ENCODE assay signal across 8 cellular contexts in the genomic region with DNA sequence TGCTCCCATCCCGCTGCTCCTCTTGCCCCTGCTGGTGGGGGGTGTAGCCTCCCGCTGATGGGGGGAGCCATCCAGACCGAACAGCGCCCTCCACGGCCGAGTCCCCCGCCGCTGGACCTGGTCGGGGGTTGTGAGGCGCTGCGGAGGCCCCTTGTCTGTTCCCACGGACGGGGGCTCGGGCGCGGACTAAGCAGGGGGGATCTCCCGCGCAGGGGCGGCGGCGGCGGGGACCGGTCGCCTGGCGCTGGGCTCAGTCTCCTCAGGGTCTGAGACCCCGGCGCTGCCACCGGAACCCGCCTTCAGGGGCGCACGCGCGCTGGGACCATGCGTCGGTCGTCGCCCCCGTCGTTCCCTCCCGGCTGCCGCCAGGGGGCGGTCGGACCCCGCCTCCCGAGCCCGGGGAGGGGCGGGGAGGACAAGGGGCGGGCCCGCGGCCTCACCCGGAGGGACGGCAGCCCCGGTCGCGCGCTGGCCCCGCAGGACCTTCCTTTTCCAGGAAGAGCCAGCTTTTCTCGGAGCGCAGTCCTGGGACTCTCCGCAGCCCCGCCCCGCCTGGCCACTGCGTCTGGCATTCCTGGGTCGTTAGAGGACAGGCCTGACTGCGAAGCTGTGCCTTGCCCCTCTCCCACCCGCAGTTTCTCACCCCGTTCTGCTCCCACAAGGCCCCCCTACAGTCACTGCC. TPM values are rescaled to one million over a fixed set of nuclear protein-coding genes. Genes with fewer than 3 reads are reported as not detected.
DNase-seq lines count a peak whose midpoint lies in the region; ATAC-seq and TF ChIP-seq lines count a peak whose summit lies in the region.

No MANE protein-coding gene starts in this region.

- CTCF ChIA-PET in activated B cell treated with CpG ODN at 0.5 μM for 24 hours (lab: Charles Lee): interaction anchor here (0.6 to 3.0 kb wide), 17 partner anchors 11 to 109 kb away, joined by 3 to 61 read pairs (median 5); no protein-coding TSS in a partner anchor

- POLR2A ChIA-PET in activated B cell treated with CpG ODN at 0.5 μM for 24 hours (lab: Charles Lee): interaction anchor here (0.6 to 2.9 kb wide), 23 partner anchors 8 to 1413 kb away, joined by 3 to 31 read pairs (median 4); partner anchors contain the start of genes PKMYT1, ZNF213 and ZNF263

- ATAC-seq in HG02798 (IDR thresholded peaks at IDR 0.05; ENCODE audit: poor library complexity, unreplicated experiment) (peak; percentile 86), activated B cell treated with CpG ODN at 0.5 μM for 24 hours (ENCODE audit: low read depth) (peak; percentile 96)

- intact Hi-C loops in activated B cell treated with CpG ODN at 0.5 μM for 24 hours (cut with micrococcal nuclease): loop anchor here (1.0 to 2.0 kb wide), 10 partner anchors 13 to 441 kb away; partner anchors contain the start of gene MMP25

- H3K27ac ChIP-seq in caudate nucleus (ENCODE audit: low read depth, low read length): peak overlapping the region; percentile 69

- no peaks in the 10 kb centered on the region for H3K9me3 Mint-ChIP-seq in activated B cell treated with CpG ODN at 0.5 μM for 24 hours

- H3K27me3 Mint-ChIP-seq in activated B cell treated with CpG ODN at 0.5 μM for 24 hours: no peaks in the 10 kb centered on the region

- H3K36me3 Mint-ChIP-seq in activated B cell treated with CpG ODN at 0.5 μM for 24 hours (ENCODE audit: low read depth): peaks cover 1% of the 10 kb centered on the region

- H3K4me3 Mint-ChIP-seq in activated B cell treated with CpG ODN at 0.5 μM for 24 hours: peak overlapping the region; percentile 83

- H3K4me1 Mint-ChIP-seq in activated B cell treated with CpG ODN at 0.5 μM for 24 hours: peaks cover 17% of the 10 kb centered on the region

- no peak for TF ChIP-seq CTCF in activated B cell treated with CpG ODN at 0.5 μM for 24 hours (IDR thresholded peaks at IDR 0.05)

- H3K27ac Mint-ChIP-seq in activated B cell treated with CpG ODN at 0.5 μM for 24 hours: peak overlapping the region; percentile 70

- peak; percentile 39 to 80 for DNase-seq in NCI-H187 (lab: John Stamatoyannopoulos, UW)
- no peak for DNase-seq in NCI-H187 treated with DMSO at 0.1 percent for 48 hours (lab: John Stamatoyannopoulos, UW)
- DNase-seq in NCI-H1930 (lab: John Stamatoyannopoulos, UW): peak; percentile 80 to 92
- DNase-seq in activated B cell treated with CpG ODN at 0.5 μM for 24 hours: peak; percentile 91
- peak in 54 of 61 donors; percentile 9 to 85 (median 62) for DNase-seq in caudate nucleus (lab: John Stamatoyannopoulos, UW)
- DNase-seq in islet precursor cell: peak; percentile 98
- peak; percentile 70 to 87 (median 82) for DNase-seq in stimulated activated CD4-positive, alpha-beta T cell treated with anti-CD3 and anti-CD28 coated beads, Interleukin-12 subunit alpha, Interleukin-12 subunit beta, amount 100 ng/mL, for 48 hours (ENCODE audit: low read depth in 2 of 3, low spot score in 1 of 3)

RNA-seq across cellular contexts. Expression of gene IL32, which starts 6.3 kb away (rescaled TPM):
- 3.0 and 3.4 TPM in 2 replicates for total RNA-seq in activated B cell treated with CpG ODN at 0.5 μM for 24 hours

RNA-seq across cellular contexts. Expression of gene MMP25, which starts 12.8 kb away (rescaled TPM):
- total RNA-seq in activated B cell treated with CpG ODN at 0.5 μM for 24 hours: 0.13 and 0.34 TPM in 2 replicates

RNA-seq across cellular contexts. Expression of gene BICDL2, which starts 22.4 kb away (rescaled TPM):
- total RNA-seq in activated B cell treated with CpG ODN at 0.5 μM for 24 hours: not detected in 2 replicates

RNA-seq across cellular contexts. Expression of gene THOC6, which starts 35.3 kb away (rescaled TPM):
- total RNA-seq in activated B cell treated with CpG ODN at 0.5 μM for 24 hours: 45.8 and 47.1 TPM in 2 replicates

RNA-seq across cellular contexts. Expression of gene HCFC1R1, which starts 35.4 kb away (rescaled TPM):
- total RNA-seq in activated B cell treated with CpG ODN at 0.5 μM for 24 hours: 17.7 and 20.4 TPM in 2 replicates
